ENCODE assay signal across 1 cellular context in the genomic region with DNA sequence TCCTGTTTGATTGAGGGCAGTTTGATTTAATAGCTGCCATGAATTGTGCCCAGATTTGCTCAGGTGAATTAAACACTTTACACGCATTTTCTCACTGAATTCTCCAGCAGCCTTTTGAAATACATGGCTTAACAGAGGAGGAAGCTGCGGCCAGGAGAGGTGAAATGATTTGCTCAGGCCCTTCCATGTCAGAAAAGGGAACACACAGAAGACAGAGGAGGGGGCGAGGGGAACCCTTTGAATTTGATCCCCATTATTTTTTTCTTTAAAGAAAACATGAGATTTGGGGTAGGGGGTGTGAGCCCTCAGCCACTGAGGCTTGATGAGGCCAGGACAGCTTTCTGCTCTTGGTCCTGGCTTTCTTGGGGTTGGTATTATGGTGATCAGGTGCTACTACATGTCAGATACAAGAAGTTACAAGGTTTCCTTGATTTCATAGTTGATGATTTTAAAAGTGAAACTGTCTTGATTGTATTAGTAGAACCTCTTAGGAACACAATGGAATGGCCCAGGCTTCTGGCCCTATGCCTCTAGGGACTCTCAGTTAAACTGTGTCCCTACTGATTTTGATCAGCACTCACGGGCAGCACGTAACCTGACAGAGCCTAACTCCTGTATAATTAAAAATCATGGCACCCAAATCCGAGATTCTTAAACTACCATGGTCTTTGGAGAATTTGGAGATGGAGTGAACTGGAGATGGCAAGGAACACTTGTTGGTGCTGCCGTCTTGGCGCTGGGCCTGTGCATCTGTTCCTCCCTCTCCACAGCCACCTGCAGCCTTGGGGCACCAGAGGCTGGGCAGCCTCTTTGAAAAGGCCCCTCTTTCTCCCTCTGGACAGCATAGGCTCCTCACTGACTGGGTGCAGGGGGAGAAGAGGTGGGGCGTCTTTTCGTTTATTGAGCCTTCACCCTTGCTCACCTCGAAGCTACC.
A peak's percentile ranks its signal among the peaks of the same experiment; 100 is the strongest.
TF ChIP-seq lines count a peak whose summit lies in the region.

No MANE protein-coding gene starts in this region.

TF ChIP-seq in GM12878, 131 proteins besides CTCF, POLR2A, EP300 and RAD21 (continued from another document and continues in another):
- TF ChIP-seq, protein P1, sequence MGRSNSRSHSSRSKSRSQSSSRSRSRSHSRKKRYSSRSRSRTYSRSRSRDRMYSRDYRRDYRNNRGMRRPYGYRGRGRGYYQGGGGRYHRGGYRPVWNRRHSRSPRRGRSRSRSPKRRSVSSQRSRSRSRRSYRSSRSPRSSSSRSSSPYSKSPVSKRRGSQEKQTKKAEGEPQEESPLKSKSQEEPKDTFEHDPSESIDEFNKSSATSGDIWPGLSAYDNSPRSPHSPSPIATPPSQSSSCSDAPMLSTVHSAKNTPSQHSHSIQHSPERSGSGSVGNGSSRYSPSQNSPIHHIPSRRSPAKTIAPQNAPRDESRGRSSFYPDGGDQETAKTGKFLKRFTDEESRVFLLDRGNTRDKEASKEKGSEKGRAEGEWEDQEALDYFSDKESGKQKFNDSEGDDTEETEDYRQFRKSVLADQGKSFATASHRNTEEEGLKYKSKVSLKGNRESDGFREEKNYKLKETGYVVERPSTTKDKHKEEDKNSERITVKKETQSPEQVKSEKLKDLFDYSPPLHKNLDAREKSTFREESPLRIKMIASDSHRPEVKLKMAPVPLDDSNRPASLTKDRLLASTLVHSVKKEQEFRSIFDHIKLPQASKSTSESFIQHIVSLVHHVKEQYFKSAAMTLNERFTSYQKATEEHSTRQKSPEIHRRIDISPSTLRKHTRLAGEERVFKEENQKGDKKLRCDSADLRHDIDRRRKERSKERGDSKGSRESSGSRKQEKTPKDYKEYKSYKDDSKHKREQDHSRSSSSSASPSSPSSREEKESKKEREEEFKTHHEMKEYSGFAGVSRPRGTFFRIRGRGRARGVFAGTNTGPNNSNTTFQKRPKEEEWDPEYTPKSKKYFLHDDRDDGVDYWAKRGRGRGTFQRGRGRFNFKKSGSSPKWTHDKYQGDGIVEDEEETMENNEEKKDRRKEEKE (IDR thresholded peaks at IDR 0.05): no peak
- TF ChIP-seq ZBED1 (IDR thresholded peaks at IDR 0.05; ENCODE audit: borderline replicate concordance) (no peak), ZSCAN29 (IDR thresholded peaks at IDR 0.05) (no peak), CHD4 (IDR thresholded peaks at IDR 0.05) (no peak), TARDBP (IDR thresholded peaks at IDR 0.05; ENCODE audit: borderline replicate concordance) (no peak), BHLHE40 (IDR thresholded peaks at IDR 0.05; ENCODE audit: borderline replicate concordance in 1 of 2, low read depth in 2 of 2, low read length in 1 of 2) (peak; percentile 60 to 73; a peak in 3 of 4 replicates), FOXK2 (IDR thresholded peaks at IDR 0.05) (no peak), CREB1 (IDR thresholded peaks at IDR 0.05; ENCODE audit: low read depth) (0 out of 2 replicates have a peak, but pooled peaks have one; percentile 6), ETV6 (conservative IDR thresholded peaks at IDR 0.05 in 1 of 2, IDR thresholded peaks at IDR 0.05 in 1 of 2; ENCODE audit: borderline replicate concordance in 1 of 2, low read depth in 1 of 2) (0 out of 4 replicates have a peak, but pooled peaks of 1 of the 2 experiments have one; percentile 21), ATF7 (IDR thresholded peaks at IDR 0.05; ENCODE audit: low read depth) (peak; percentile 26; the same call in 1 of the 2 replicates), MEF2B (IDR thresholded peaks at IDR 0.05; ENCODE audit: partially characterized antibody, poor library complexity, severe bottlenecking) (peak; percentile 81), MYC (IDR thresholded peaks at IDR 0.05; ENCODE audit: insufficient read depth, insufficient read length, insufficient replicate concordance, low read length, severe bottlenecking) (no peak), RUNX3 (IDR thresholded peaks at IDR 0.05; ENCODE audit: low read length) (peak; percentile 29), ZNF384 (IDR thresholded peaks at IDR 0.05; ENCODE audit: borderline replicate concordance, low read depth, low read length) (no peak), TCF3 (IDR thresholded peaks at IDR 0.05; ENCODE audit: borderline replicate concordance, insufficient read depth, low read depth, low read length) (no peak), MTA3 (IDR thresholded peaks at IDR 0.05; ENCODE audit: borderline replicate concordance, low read length) (no peak), TAF1 (IDR thresholded peaks at IDR 0.05; ENCODE audit: borderline replicate concordance, low read depth, low read length) (no peak), JUNB (IDR thresholded peaks at IDR 0.05) (0 out of 2 replicates have a peak, but pooled peaks have one; percentile 22)
- TF ChIP-seq, protein P2, sequence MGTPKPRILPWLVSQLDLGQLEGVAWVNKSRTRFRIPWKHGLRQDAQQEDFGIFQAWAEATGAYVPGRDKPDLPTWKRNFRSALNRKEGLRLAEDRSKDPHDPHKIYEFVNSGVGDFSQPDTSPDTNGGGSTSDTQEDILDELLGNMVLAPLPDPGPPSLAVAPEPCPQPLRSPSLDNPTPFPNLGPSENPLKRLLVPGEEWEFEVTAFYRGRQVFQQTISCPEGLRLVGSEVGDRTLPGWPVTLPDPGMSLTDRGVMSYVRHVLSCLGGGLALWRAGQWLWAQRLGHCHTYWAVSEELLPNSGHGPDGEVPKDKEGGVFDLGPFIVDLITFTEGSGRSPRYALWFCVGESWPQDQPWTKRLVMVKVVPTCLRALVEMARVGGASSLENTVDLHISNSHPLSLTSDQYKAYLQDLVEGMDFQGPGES (IDR thresholded peaks at IDR 0.05): no peak
- TF ChIP-seq, protein P3, sequence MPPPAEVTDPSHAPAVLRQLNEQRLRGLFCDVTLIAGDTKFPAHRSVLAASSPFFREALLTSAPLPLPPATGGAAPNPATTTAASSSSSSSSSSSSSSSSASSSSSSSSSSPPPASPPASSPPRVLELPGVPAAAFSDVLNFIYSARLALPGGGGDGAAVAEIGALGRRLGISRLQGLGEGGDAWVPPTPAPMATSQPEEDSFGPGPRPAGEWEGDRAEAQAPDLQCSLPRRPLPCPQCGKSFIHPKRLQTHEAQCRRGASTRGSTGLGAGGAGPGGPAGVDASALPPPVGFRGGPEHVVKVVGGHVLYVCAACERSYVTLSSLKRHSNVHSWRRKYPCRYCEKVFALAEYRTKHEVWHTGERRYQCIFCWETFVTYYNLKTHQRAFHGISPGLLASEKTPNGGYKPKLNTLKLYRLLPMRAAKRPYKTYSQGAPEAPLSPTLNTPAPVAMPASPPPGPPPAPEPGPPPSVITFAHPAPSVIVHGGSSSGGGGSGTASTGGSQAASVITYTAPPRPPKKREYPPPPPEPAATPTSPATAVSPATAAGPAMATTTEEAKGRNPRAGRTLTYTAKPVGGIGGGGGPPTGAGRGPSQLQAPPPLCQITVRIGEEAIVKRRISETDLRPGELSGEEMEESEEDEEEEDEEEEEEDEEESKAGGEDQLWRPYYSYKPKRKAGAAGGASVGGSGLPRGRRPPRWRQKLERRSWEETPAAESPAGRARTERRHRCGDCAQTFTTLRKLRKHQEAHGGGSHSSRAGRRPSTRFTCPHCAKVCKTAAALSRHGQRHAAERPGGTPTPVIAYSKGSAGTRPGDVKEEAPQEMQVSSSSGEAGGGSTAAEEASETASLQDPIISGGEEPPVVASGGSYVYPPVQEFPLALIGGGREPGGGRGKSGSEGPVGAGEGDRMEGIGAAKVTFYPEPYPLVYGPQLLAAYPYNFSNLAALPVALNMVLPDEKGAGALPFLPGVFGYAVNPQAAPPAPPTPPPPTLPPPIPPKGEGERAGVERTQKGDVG (CRISPR knock-in tag; IDR thresholded peaks at IDR 0.05): no peak
- TF ChIP-seq, protein P4, sequence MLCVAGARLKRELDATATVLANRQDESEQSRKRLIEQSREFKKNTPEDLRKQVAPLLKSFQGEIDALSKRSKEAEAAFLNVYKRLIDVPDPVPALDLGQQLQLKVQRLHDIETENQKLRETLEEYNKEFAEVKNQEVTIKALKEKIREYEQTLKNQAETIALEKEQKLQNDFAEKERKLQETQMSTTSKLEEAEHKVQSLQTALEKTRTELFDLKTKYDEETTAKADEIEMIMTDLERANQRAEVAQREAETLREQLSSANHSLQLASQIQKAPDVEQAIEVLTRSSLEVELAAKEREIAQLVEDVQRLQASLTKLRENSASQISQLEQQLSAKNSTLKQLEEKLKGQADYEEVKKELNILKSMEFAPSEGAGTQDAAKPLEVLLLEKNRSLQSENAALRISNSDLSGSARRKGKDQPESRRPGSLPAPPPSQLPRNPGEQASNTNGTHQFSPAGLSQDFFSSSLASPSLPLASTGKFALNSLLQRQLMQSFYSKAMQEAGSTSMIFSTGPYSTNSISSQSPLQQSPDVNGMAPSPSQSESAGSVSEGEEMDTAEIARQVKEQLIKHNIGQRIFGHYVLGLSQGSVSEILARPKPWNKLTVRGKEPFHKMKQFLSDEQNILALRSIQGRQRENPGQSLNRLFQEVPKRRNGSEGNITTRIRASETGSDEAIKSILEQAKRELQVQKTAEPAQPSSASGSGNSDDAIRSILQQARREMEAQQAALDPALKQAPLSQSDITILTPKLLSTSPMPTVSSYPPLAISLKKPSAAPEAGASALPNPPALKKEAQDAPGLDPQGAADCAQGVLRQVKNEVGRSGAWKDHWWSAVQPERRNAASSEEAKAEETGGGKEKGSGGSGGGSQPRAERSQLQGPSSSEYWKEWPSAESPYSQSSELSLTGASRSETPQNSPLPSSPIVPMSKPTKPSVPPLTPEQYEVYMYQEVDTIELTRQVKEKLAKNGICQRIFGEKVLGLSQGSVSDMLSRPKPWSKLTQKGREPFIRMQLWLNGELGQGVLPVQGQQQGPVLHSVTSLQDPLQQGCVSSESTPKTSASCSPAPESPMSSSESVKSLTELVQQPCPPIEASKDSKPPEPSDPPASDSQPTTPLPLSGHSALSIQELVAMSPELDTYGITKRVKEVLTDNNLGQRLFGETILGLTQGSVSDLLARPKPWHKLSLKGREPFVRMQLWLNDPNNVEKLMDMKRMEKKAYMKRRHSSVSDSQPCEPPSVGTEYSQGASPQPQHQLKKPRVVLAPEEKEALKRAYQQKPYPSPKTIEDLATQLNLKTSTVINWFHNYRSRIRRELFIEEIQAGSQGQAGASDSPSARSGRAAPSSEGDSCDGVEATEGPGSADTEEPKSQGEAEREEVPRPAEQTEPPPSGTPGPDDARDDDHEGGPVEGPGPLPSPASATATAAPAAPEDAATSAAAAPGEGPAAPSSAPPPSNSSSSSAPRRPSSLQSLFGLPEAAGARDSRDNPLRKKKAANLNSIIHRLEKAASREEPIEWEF (IDR thresholded peaks at IDR 0.05; ENCODE audit: insufficient replicate concordance, low read depth, low read length): no peak
- TF ChIP-seq, protein P5, sequence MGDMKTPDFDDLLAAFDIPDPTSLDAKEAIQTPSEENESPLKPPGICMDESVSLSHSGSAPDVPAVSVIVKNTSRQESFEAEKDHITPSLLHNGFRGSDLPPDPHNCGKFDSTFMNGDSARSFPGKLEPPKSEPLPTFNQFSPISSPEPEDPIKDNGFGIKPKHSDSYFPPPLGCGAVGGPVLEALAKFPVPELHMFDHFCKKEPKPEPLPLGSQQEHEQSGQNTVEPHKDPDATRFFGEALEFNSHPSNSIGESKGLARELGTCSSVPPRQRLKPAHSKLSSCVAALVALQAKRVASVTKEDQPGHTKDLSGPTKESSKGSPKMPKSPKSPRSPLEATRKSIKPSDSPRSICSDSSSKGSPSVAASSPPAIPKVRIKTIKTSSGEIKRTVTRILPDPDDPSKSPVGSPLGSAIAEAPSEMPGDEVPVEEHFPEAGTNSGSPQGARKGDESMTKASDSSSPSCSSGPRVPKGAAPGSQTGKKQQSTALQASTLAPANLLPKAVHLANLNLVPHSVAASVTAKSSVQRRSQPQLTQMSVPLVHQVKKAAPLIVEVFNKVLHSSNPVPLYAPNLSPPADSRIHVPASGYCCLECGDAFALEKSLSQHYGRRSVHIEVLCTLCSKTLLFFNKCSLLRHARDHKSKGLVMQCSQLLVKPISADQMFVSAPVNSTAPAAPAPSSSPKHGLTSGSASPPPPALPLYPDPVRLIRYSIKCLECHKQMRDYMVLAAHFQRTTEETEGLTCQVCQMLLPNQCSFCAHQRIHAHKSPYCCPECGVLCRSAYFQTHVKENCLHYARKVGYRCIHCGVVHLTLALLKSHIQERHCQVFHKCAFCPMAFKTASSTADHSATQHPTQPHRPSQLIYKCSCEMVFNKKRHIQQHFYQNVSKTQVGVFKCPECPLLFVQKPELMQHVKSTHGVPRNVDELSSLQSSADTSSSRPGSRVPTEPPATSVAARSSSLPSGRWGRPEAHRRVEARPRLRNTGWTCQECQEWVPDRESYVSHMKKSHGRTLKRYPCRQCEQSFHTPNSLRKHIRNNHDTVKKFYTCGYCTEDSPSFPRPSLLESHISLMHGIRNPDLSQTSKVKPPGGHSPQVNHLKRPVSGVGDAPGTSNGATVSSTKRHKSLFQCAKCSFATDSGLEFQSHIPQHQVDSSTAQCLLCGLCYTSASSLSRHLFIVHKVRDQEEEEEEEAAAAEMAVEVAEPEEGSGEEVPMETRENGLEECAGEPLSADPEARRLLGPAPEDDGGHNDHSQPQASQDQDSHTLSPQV (IDR thresholded peaks at IDR 0.05): no peak
- TF ChIP-seq, protein P6, sequence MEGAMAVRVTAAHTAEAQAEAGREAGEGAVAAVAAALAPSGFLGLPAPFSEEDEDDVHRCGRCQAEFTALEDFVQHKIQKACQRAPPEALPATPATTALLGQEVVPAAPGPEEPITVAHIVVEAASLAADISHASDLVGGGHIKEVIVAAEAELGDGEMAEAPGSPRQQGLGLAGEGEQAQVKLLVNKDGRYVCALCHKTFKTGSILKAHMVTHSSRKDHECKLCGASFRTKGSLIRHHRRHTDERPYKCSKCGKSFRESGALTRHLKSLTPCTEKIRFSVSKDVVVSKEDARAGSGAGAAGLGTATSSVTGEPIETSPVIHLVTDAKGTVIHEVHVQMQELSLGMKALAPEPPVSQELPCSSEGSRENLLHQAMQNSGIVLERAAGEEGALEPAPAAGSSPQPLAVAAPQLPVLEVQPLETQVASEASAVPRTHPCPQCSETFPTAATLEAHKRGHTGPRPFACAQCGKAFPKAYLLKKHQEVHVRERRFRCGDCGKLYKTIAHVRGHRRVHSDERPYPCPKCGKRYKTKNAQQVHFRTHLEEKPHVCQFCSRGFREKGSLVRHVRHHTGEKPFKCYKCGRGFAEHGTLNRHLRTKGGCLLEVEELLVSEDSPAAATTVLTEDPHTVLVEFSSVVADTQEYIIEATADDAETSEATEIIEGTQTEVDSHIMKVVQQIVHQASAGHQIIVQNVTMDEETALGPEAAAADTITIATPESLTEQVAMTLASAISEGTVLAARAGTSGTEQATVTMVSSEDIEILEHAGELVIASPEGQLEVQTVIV (IDR thresholded peaks at IDR 0.05; ENCODE audit: borderline replicate concordance, partially characterized antibody): no peak
- TF ChIP-seq, protein P7, sequence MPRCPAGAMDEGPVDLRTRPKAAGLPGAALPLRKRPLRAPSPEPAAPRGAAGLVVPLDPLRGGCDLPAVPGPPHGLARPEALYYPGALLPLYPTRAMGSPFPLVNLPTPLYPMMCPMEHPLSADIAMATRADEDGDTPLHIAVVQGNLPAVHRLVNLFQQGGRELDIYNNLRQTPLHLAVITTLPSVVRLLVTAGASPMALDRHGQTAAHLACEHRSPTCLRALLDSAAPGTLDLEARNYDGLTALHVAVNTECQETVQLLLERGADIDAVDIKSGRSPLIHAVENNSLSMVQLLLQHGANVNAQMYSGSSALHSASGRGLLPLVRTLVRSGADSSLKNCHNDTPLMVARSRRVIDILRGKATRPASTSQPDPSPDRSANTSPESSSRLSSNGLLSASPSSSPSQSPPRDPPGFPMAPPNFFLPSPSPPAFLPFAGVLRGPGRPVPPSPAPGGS (IDR thresholded peaks at IDR 0.05; ENCODE audit: borderline replicate concordance, insufficient read depth, low read depth, low read length, poor library complexity, severe bottlenecking): no peak
- TF ChIP-seq, protein P8, sequence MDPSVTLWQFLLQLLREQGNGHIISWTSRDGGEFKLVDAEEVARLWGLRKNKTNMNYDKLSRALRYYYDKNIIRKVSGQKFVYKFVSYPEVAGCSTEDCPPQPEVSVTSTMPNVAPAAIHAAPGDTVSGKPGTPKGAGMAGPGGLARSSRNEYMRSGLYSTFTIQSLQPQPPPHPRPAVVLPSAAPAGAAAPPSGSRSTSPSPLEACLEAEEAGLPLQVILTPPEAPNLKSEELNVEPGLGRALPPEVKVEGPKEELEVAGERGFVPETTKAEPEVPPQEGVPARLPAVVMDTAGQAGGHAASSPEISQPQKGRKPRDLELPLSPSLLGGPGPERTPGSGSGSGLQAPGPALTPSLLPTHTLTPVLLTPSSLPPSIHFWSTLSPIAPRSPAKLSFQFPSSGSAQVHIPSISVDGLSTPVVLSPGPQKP (IDR thresholded peaks at IDR 0.05; ENCODE audit: low read depth, low read length): no peak
